8 cellular contexts compared by ENCODE assay signal in genomic region chr10:101031796-101032636, GRCh38. TPM values are rescaled to one million over a fixed set of nuclear protein-coding genes. Genes with fewer than 3 reads are reported as not detected.
DNase-seq lines count a peak whose midpoint lies in the region; ATAC-seq and TF ChIP-seq lines count a peak whose summit lies in the region.

No MANE protein-coding gene starts in this region.

- WGBS in esophagus squamous epithelium, 2 donors: 0 to 1% methylated on average over 8 to 19 of the region's 47 CpGs

- no peaks in the 10 kb centered on the region for H3K27me3 Mint-ChIP-seq in CD4-positive, alpha-beta T cell
- peaks cover 21% of the 10 kb centered on the region for H3K27me3 Mint-ChIP-seq in activated T-helper 1 cell treated with anti-CD3 and anti-CD28 coated beads, Interleukin-12 subunit alpha, Interleukin-12 subunit beta, Interleukin-2, Interleukin-4 antibody, amounts not matched to agents 30 ng/mL and 10 ng/mL and 1 ng/mL, durations not matched to agents 14 hours and 24 hours and 36 hours (ENCODE audit: insufficient read depth)

- H3K27me3 ChIP-seq in CD4-positive, alpha-beta T cell (ENCODE audit: control insufficient read depth, insufficient read depth, low read length): no peaks in the 10 kb centered on the region
- peaks cover 0 to 21% (median 0%) of the 10 kb centered on the region in 4 donors for H3K27me3 ChIP-seq in esophagus squamous epithelium

- H3K36me3 ChIP-seq in esophagus squamous epithelium: peaks cover 6 to 25% (median 20%) of the 10 kb centered on the region in 3 donors

- H3K9me3 Mint-ChIP-seq in CD4-positive, alpha-beta T cell: no peaks in the 10 kb centered on the region
- H3K9me3 Mint-ChIP-seq in activated T-helper 1 cell treated with anti-CD3 and anti-CD28 coated beads, Interleukin-12 subunit alpha, Interleukin-12 subunit beta, Interleukin-2, Interleukin-4 antibody, amounts not matched to agents 30 ng/mL and 10 ng/mL and 1 ng/mL, durations not matched to agents 14 hours and 24 hours and 36 hours: no peaks in the 10 kb centered on the region

- POLR2A ChIA-PET in CD4-positive, alpha-beta T cell (lab: Charles Lee): interaction anchor here (0.9 to 3.2 kb wide), 8 partner anchors 10 to 119 kb away, joined by 3 to 48 read pairs (median 4); partner anchors contain the start of genes KAZALD1, LZTS2 and SLF2

- CTCF ChIA-PET in CD4-positive, alpha-beta T cell (lab: Charles Lee): interaction anchor here (0.5 to 3.5 kb wide), 13 partner anchors 9 to 660 kb away, joined by 3 to 28 read pairs (median 4); partner anchors contain the start of genes HIF1AN and LZTS2

- intact Hi-C loops in CD4-positive, alpha-beta T cell (cut with DNase I, micrococcal nuclease): loop anchor here (1.0 to 5.0 kb wide), 2 partner anchors 34 to 35 kb away; no protein-coding TSS in a partner anchor
- intact Hi-C loops in activated T-helper 1 cell treated with anti-CD3 and anti-CD28 coated beads, Interleukin-12 subunit alpha, Interleukin-12 subunit beta, Interleukin-2, Interleukin-4 antibody, amounts not matched to agents 30 ng/mL and 10 ng/mL and 1 ng/mL, durations not matched to agents 14 hours and 24 hours and 36 hours (cut with micrococcal nuclease): loop anchor here (1.0 to 2.0 kb wide), 9 partner anchors 10 to 786 kb away; partner anchors contain the start of genes BTRC, MRPL43, OGA and SLF2
- intact Hi-C loops in esophagus squamous epithelium (cut with DNase I): no loop called here

- peak overlapping the region; percentile 95 for H3K4me3 Mint-ChIP-seq in CD4-positive, alpha-beta T cell
- H3K4me3 Mint-ChIP-seq in activated T-helper 1 cell treated with anti-CD3 and anti-CD28 coated beads, Interleukin-12 subunit alpha, Interleukin-12 subunit beta, Interleukin-2, Interleukin-4 antibody, amounts not matched to agents 30 ng/mL and 10 ng/mL and 1 ng/mL, durations not matched to agents 14 hours and 24 hours and 36 hours: peak overlapping the region; percentile 84

- peaks cover 35% of the 10 kb centered on the region for H3K36me3 Mint-ChIP-seq in CD4-positive, alpha-beta T cell (ENCODE audit: low read depth)
- H3K36me3 Mint-ChIP-seq in activated T-helper 1 cell treated with anti-CD3 and anti-CD28 coated beads, Interleukin-12 subunit alpha, Interleukin-12 subunit beta, Interleukin-2, Interleukin-4 antibody, amounts not matched to agents 30 ng/mL and 10 ng/mL and 1 ng/mL, durations not matched to agents 14 hours and 24 hours and 36 hours (ENCODE audit: low read depth): peaks cover 21% of the 10 kb centered on the region

- TF ChIP-seq POLR2A in esophagus squamous epithelium (IDR thresholded peaks at IDR 0.05): peak in 2 of 4 donors; percentile 36 to 73

- peak; percentile 59 for ATAC-seq in CD4-positive, alpha-beta T cell (ENCODE audit: poor library complexity)
- peak; percentile 37 for ATAC-seq in HG02678 (IDR thresholded peaks at IDR 0.05; ENCODE audit: unreplicated experiment)
- ATAC-seq in GM19324 (IDR thresholded peaks at IDR 0.05; ENCODE audit: low FRiP score, unreplicated experiment): no peak

- no peak for TF ChIP-seq CTCF in CD4-positive, alpha-beta T cell (IDR thresholded peaks at IDR 0.05)
- no peak for TF ChIP-seq CTCF in esophagus squamous epithelium (IDR thresholded peaks at IDR 0.05)

- H3K27ac ChIP-seq in CD4-positive, alpha-beta T cell (ENCODE audit: low read depth, low read length): peak overlapping the region; percentile 93
- peak overlapping the region; percentile 82 to 99 (median 98) for H3K27ac ChIP-seq in esophagus squamous epithelium

- DNase-seq in CD4-positive, alpha-beta T cell: peak; percentile 55 to 86 (median 76)
- DNase-seq in OCI-M1 (lab: John Stamatoyannopoulos, UW) (peak; percentile 78), esophagus squamous epithelium (lab: John Stamatoyannopoulos, UW) (no peak), myocyte (ENCODE audit: low read depth) (peak; percentile 83)
- DNase-seq in activated T-helper 1 cell treated with anti-CD3 and anti-CD28 coated beads, Interleukin-12 subunit alpha, Interleukin-12 subunit beta, Interleukin-2, Interleukin-4 antibody, amounts not matched to agents 30 ng/mL and 10 ng/mL and 1 ng/mL, durations not matched to agents 14 hours and 24 hours and 36 hours (ENCODE audit: low spot score): peak; percentile 71
- peak; percentile 58 to 59 for DNase-seq in stimulated activated CD8-positive, alpha-beta memory T cell treated with anti-CD3 and anti-CD28 coated beads, Interleukin-7, amount 100 ng/mL, for 1 hour (ENCODE audit: low read depth in 2 of 2)

- H3K4me1 ChIP-seq in esophagus squamous epithelium: peaks cover 18 to 58% (median 20%) of the 10 kb centered on the region in 3 donors

- H3K4me3 ChIP-seq in esophagus squamous epithelium: peak overlapping the region; percentile 41 to 81 (median 72)

- H3K4me1 Mint-ChIP-seq in CD4-positive, alpha-beta T cell (ENCODE audit: low read depth): peaks cover 19% of the 10 kb centered on the region
- H3K4me1 Mint-ChIP-seq in activated T-helper 1 cell treated with anti-CD3 and anti-CD28 coated beads, Interleukin-12 subunit alpha, Interleukin-12 subunit beta, Interleukin-2, Interleukin-4 antibody, amounts not matched to agents 30 ng/mL and 10 ng/mL and 1 ng/mL, durations not matched to agents 14 hours and 24 hours and 36 hours (ENCODE audit: low read depth): peaks cover 27% of the 10 kb centered on the region

- no peaks in the 10 kb centered on the region for H3K9me3 ChIP-seq in CD4-positive, alpha-beta T cell (ENCODE audit: control insufficient read depth, low read length)
- no peaks in the 10 kb centered on the region for H3K9me3 ChIP-seq in esophagus squamous epithelium

- H3K27ac Mint-ChIP-seq in CD4-positive, alpha-beta T cell: peak overlapping the region; percentile 97
- peak overlapping the region; percentile 95 for H3K27ac Mint-ChIP-seq in activated T-helper 1 cell treated with anti-CD3 and anti-CD28 coated beads, Interleukin-12 subunit alpha, Interleukin-12 subunit beta, Interleukin-2, Interleukin-4 antibody, amounts not matched to agents 30 ng/mL and 10 ng/mL and 1 ng/mL, durations not matched to agents 14 hours and 24 hours and 36 hours

RNA-seq across cellular contexts. Expression of gene SFXN3, which starts 1.0 kb away (rescaled TPM):
- 10 to 100 TPM; 43.2 to 48.3 TPM for total RNA-seq in CD4-positive, alpha-beta T cell
- 34.8 and 39.0 TPM in 2 replicates for total RNA-seq in activated T-helper 1 cell treated with anti-CD3 and anti-CD28 coated beads, Interleukin-12 subunit alpha, Interleukin-12 subunit beta, Interleukin-2, Interleukin-4 antibody, amounts not matched to agents 30 ng/mL and 10 ng/mL and 1 ng/mL, durations not matched to agents 14 hours and 24 hours and 36 hours
- total RNA-seq in esophagus squamous epithelium (10 to 100 TPM in 2 of 4 donors, 1 to 10 TPM in 2; 3.9 to 30.7 (median 9.4) TPM), myocyte (103 and 122 TPM in 2 replicates)
- polyA plus RNA-seq in myocyte (2012): 77.4 TPM

RNA-seq across cellular contexts. Expression of gene PDZD7, which starts 1.1 kb away (rescaled TPM):
- 1 to 10 TPM; 1.7 to 3.1 TPM for total RNA-seq in CD4-positive, alpha-beta T cell
- total RNA-seq in activated T-helper 1 cell treated with anti-CD3 and anti-CD28 coated beads, Interleukin-12 subunit alpha, Interleukin-12 subunit beta, Interleukin-2, Interleukin-4 antibody, amounts not matched to agents 30 ng/mL and 10 ng/mL and 1 ng/mL, durations not matched to agents 14 hours and 24 hours and 36 hours: 0.47 and 0.54 TPM in 2 replicates
- total RNA-seq in esophagus squamous epithelium: under 1 TPM in 3 of 4 donors, not detected in 1; 0.19 to 0.29 (median 0.26) TPM
- total RNA-seq in myocyte: 0.16 and 1.9 TPM in 2 replicates
- polyA plus RNA-seq in myocyte (2012): 4.0 TPM

RNA-seq across cellular contexts. Expression of gene KAZALD1, which starts 29.8 kb away (rescaled TPM):
- total RNA-seq in CD4-positive, alpha-beta T cell: not detected
- total RNA-seq in activated T-helper 1 cell treated with anti-CD3 and anti-CD28 coated beads, Interleukin-12 subunit alpha, Interleukin-12 subunit beta, Interleukin-2, Interleukin-4 antibody, amounts not matched to agents 30 ng/mL and 10 ng/mL and 1 ng/mL, durations not matched to agents 14 hours and 24 hours and 36 hours: 0.57 and 0.73 TPM in 2 replicates
- total RNA-seq in esophagus squamous epithelium (1 to 10 TPM in 2 of 4 donors, under 1 TPM in 1, not detected in 1; 0.47 to 1.4 (median 1.1) TPM), myocyte (34.7 and 37.5 TPM in 2 replicates)
- polyA plus RNA-seq in myocyte (2012): 32.4 TPM

RNA-seq across cellular contexts. Expression of gene LZTS2, which starts 32.4 kb away (rescaled TPM):
- 1 to 10 TPM; 9.0 to 9.6 TPM for total RNA-seq in CD4-positive, alpha-beta T cell
- total RNA-seq in activated T-helper 1 cell treated with anti-CD3 and anti-CD28 coated beads, Interleukin-12 subunit alpha, Interleukin-12 subunit beta, Interleukin-2, Interleukin-4 antibody, amounts not matched to agents 30 ng/mL and 10 ng/mL and 1 ng/mL, durations not matched to agents 14 hours and 24 hours and 36 hours: 22.3 TPM in 2 replicates
- total RNA-seq in esophagus squamous epithelium: 10 to 100 TPM; 26.7 to 55.2 (median 41.4) TPM
- 134 and 204 TPM in 2 replicates for total RNA-seq in myocyte
- 85.7 TPM for polyA plus RNA-seq in myocyte (2012)

RNA-seq across cellular contexts. Expression of gene TWNK, which starts 44.7 kb away (rescaled TPM):
- total RNA-seq in CD4-positive, alpha-beta T cell: 1 to 10 TPM; 2.7 to 2.8 TPM
- 41.1 and 42.3 TPM in 2 replicates for total RNA-seq in activated T-helper 1 cell treated with anti-CD3 and anti-CD28 coated beads, Interleukin-12 subunit alpha, Interleukin-12 subunit beta, Interleukin-2, Interleukin-4 antibody, amounts not matched to agents 30 ng/mL and 10 ng/mL and 1 ng/mL, durations not matched to agents 14 hours and 24 hours and 36 hours
- total RNA-seq in esophagus squamous epithelium (10 to 100 TPM in 1 of 4 donors, 1 to 10 TPM in 3; 5.0 to 13.9 (median 6.5) TPM), myocyte (5.1 and 5.8 TPM in 2 replicates)
- 8.4 TPM for polyA plus RNA-seq in myocyte (2012)

Comparison
In these comparisons a context has a peak if more than half of its experiments do, and no peak if none do; other contexts are left out.
1. RNA of gene KAZALD1, which starts 29.8 kb away (total RNA-seq): 34.7 to 37.5 TPM in myocyte; 0.47 to 1.4 TPM in esophagus squamous epithelium, 0.57 to 0.73 TPM in activated T-helper 1 cell treated with anti-CD3 and anti-CD28 coated beads, Interleukin-12 subunit alpha, Interleukin-12 subunit beta, Interleukin-2, Interleukin-4 antibody, amounts not matched to agents 30 ng/mL and 10 ng/mL and 1 ng/mL, durations not matched to agents 14 hours and 24 hours and 36 hours and not detected in CD4-positive, alpha-beta T cell; every median in the first group is over 10 times any median in the second.